ENCODE assay signal across 20 cellular contexts in the genomic region with DNA sequence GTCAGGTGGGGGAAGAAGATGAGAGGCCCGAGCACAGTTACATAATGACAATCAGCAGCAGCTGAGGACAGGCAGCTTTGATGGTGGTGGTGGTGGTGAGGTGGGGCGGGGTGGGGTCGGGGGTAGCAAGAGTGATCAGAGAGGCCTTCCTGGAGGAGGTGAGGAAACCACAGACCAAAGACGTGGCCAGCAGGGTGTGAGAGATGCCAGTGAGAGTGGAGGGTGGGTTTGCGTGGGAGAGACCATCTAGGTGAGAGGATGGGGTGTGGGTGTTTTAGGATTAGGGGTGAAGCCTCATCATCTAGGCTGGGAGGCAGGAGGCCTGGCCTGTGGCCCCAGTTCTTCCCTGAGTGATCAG.
DNase-seq lines count a peak whose midpoint lies in the region; ATAC-seq and TF ChIP-seq lines count a peak whose summit lies in the region.
"Had no signal": no experiment of that assay in that cellular context is flagged by ENCODE, and none has a peak within 500 bp of the region (broad histone marks: within the 10 kb centered on the region; RNA-seq: fewer than 3 reads in every experiment).

No MANE protein-coding gene starts in this region.

- no peaks in the 10 kb centered on the region for H3K27me3 Mint-ChIP-seq in T-helper 2 cell treated with Interferon-gamma antibody and Interleukin-4, amounts not matched to agents 5 μg/mL and 100 μg/mL, for 36 hours (ENCODE audit: low read depth)
- peaks cover 13 to 15% (median 14%) of the 10 kb centered on the region in 3 donors for H3K27me3 Mint-ChIP-seq in immature natural killer cell (ENCODE audit: low read depth in 3 of 3)
- H3K27me3 Mint-ChIP-seq: CD4-positive, alpha-beta T cell had no signal

- H3K27ac ChIP-seq in right atrium auricular region, result no peak overlapping the region
- no peak overlapping the region for H3K27ac ChIP-seq in vagina
- H3K27ac ChIP-seq: epithelial cell of prostate, psoas muscle, thyroid gland, VCaP had no signal

- no peak for TF ChIP-seq CTCF in right atrium auricular region (IDR thresholded peaks at IDR 0.05)
- no peak for TF ChIP-seq CTCF in vagina (IDR thresholded peaks at IDR 0.05)

- intact Hi-C loops in left ventricle myocardium superior (cut with micrococcal nuclease), result no loop called here
- intact Hi-C loops in vagina (cut with DNase I), result no loop called here

- H3K9me3 ChIP-seq in right atrium auricular region (no peaks in the 10 kb centered on the region), vagina (no peaks in the 10 kb centered on the region)
- H3K9me3 ChIP-seq: psoas muscle, thyroid gland had no signal

- H3K9me3 Mint-ChIP-seq in T-helper 2 cell treated with Interferon-gamma antibody and Interleukin-4, amounts not matched to agents 5 μg/mL and 100 μg/mL, for 36 hours, result no peaks in the 10 kb centered on the region
- no peaks in the 10 kb centered on the region for H3K9me3 Mint-ChIP-seq in immature natural killer cell
- H3K9me3 Mint-ChIP-seq: CD4-positive, alpha-beta T cell; stimulated activated memory B cell treated with anti-CD40 and anti-IgM and Interleukin-4, amounts not matched to agents 10 μg/mL and 1 μg/mL and 100 μg/mL, for 72 hours had no signal

- no peak for ATAC-seq in left ventricle myocardium superior
- ATAC-seq: psoas muscle; stimulated activated memory B cell treated with anti-CD40 and anti-IgM and Interleukin-4, amounts not matched to agents 10 μg/mL and 1 μg/mL and 100 μg/mL, for 72 hours had no signal

- H3K4me3 ChIP-seq in right atrium auricular region (no peak overlapping the region), vagina (no peak overlapping the region)
- H3K4me3 ChIP-seq: psoas muscle, thyroid gland had no signal

- no peaks in the 10 kb centered on the region for H3K4me1 ChIP-seq in right atrium auricular region
- no peaks in the 10 kb centered on the region for H3K4me1 ChIP-seq in vagina
- H3K4me1 ChIP-seq: psoas muscle, thyroid gland had no signal

- peak overlapping the region; percentile 51 for H3K27ac Mint-ChIP-seq in T-helper 2 cell treated with Interferon-gamma antibody and Interleukin-4, amounts not matched to agents 5 μg/mL and 100 μg/mL, for 36 hours
- no peak overlapping the region for H3K27ac Mint-ChIP-seq in immature natural killer cell
- H3K27ac Mint-ChIP-seq: CD4-positive, alpha-beta T cell; HFFc6; stimulated activated memory B cell treated with anti-CD40 and anti-IgM and Interleukin-4, amounts not matched to agents 10 μg/mL and 1 μg/mL and 100 μg/mL, for 72 hours had no signal

- no peaks in the 10 kb centered on the region for H3K36me3 Mint-ChIP-seq in T-helper 2 cell treated with Interferon-gamma antibody and Interleukin-4, amounts not matched to agents 5 μg/mL and 100 μg/mL, for 36 hours (ENCODE audit: low read depth)
- peaks cover 0 to 5% (median 0%) of the 10 kb centered on the region in 3 donors for H3K36me3 Mint-ChIP-seq in immature natural killer cell
- H3K36me3 Mint-ChIP-seq: stimulated activated memory B cell treated with anti-CD40 and anti-IgM and Interleukin-4, amounts not matched to agents 10 μg/mL and 1 μg/mL and 100 μg/mL, for 72 hours had no signal

- peaks cover 42% of the 10 kb centered on the region for H3K4me1 Mint-ChIP-seq in T-helper 2 cell treated with Interferon-gamma antibody and Interleukin-4, amounts not matched to agents 5 μg/mL and 100 μg/mL, for 36 hours (ENCODE audit: low read depth)
- peaks cover 19 to 27% of the 10 kb centered on the region in 2 donors for H3K4me1 Mint-ChIP-seq in immature natural killer cell

- no peaks in the 10 kb centered on the region for H3K36me3 ChIP-seq in right atrium auricular region
- no peaks in the 10 kb centered on the region for H3K36me3 ChIP-seq in vagina
- H3K36me3 ChIP-seq: thyroid gland had no signal

- TF ChIP-seq POLR2A in vagina (IDR thresholded peaks at IDR 0.05), result no peak

- DNase-seq in right atrium auricular region (ENCODE audit: low spot score) (peak; percentile 44), left ventricle myocardium superior (no peak), immature natural killer cell (peak in 2 of 3 donors; percentile 14 to 24), vagina (ENCODE audit: extremely low spot score in 2 of 2) (peak; percentile 60 to 91), NCI-H524 treated with DMSO at 0.1 percent for 48 hours (lab: John Stamatoyannopoulos, UW) (no peak), NCI-H345 (lab: John Stamatoyannopoulos, UW) (no peak)
- DNase-seq in T-helper 2 cell treated with Interferon-gamma antibody and Interleukin-4, amounts not matched to agents 5 μg/mL and 100 μg/mL, for 36 hours (ENCODE audit: low spot score), result peak; percentile 28
- DNase-seq: activated CD4-positive, alpha-beta T cell treated with anti-CD3 and anti-CD28 coated beads, Interleukin-2, amount 50 U/mL, for 4 hours; CD4-positive, alpha-beta T cell; DMS 273 treated with DMSO at 0.1 percent for 48 hours; HFFc6; NCI-H1105; NCI-H2029; NCI-H774; OCI-M1; psoas muscle; thyroid gland had no signal

- H3K4me3 Mint-ChIP-seq in T-helper 2 cell treated with Interferon-gamma antibody and Interleukin-4, amounts not matched to agents 5 μg/mL and 100 μg/mL, for 36 hours, result no peak overlapping the region
- peak overlapping the region in 2 of 5 donors; percentile 8 to 53 for H3K4me3 Mint-ChIP-seq in immature natural killer cell
- H3K4me3 Mint-ChIP-seq: CD4-positive, alpha-beta T cell; HFFc6; stimulated activated memory B cell treated with anti-CD40 and anti-IgM and Interleukin-4, amounts not matched to agents 10 μg/mL and 1 μg/mL and 100 μg/mL, for 72 hours had no signal

- H3K27me3 ChIP-seq in right atrium auricular region (no peaks in the 10 kb centered on the region), vagina (no peaks in the 10 kb centered on the region)
- H3K27me3 ChIP-seq: thyroid gland had no signal

Comparison
In these comparisons a context has a peak if more than half of its experiments do, and no peak if none do; other contexts are left out.
1. DNase-seq: peak in right atrium auricular region (single experiment), T-helper 2 cell treated with Interferon-gamma antibody and Interleukin-4, amounts not matched to agents 5 μg/mL and 100 μg/mL, for 36 hours (single experiment), immature natural killer cell (2 of 3) and vagina (2 of 2); none in left ventricle myocardium superior (single experiment), NCI-H524 treated with DMSO at 0.1 percent for 48 hours (single experiment) and NCI-H345 (single experiment).